ENCODE assay signal across 9 cellular contexts in the genomic region with DNA sequence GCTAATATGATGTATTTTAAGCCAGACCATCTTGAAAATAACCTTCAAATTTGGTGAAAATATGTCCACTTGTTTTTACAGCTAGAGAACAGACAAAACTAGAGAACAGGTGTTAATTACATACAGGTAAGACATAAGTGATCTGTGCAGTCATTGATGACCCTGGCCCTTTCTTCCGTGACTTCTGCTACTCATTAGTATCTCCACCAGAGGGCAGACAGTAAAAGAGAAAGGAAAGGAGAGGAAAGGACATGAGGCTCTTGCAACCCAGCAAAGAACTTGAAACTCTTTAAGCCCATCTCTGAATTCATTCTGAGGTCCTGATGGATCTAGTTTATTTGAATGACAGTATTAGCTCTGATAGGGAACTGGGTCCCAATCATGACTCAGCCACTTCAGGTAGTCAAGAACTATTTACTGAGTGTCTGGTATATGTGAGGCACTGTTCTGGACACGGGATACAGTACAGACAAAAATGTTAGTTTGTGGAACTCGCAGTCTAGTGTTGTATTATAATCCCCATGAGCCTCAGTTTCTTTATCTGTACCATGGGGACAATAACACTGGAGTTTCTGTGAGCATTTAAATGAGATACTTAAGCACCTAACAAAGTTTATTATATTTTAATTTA.
A peak's percentile ranks its signal among the peaks of the same experiment; 100 is the strongest.
DNase-seq lines count a peak whose midpoint lies in the region; ATAC-seq and TF ChIP-seq lines count a peak whose summit lies in the region.
"Had no signal": no experiment of that assay in that cellular context is flagged by ENCODE, and none has a peak within 500 bp of the region (broad histone marks: within the 10 kb centered on the region; RNA-seq: fewer than 3 reads in every experiment).

No MANE protein-coding gene starts in this region.

- no peaks in the 10 kb centered on the region for H3F3A ChIP-seq in SU-DHL-6 (ENCODE audit: insufficient read depth)

- no peak overlapping the region for H2AFZ ChIP-seq in SU-DHL-6 (ENCODE audit: low read depth, low read length, severe bottlenecking)

- H3K4me2 ChIP-seq in SU-DHL-6 (ENCODE audit: low read depth, low read length, poor library complexity, severe bottlenecking): no peak overlapping the region

- H3K27me3 ChIP-seq in SU-DHL-6 (ENCODE audit: low read length) (no peaks in the 10 kb centered on the region), thymus (ENCODE audit: control insufficient read depth, insufficient read depth) (no peaks in the 10 kb centered on the region)
- H3K27me3 ChIP-seq: SJSA1 had no signal

- DNase-seq in AG10803 (ENCODE audit: low read depth) (peak; percentile 23), NCI-H1105 treated with DMSO at 0.1 percent for 48 hours (lab: John Stamatoyannopoulos, UW) (peak; percentile 33), fibroblast of the aortic adventitia (ENCODE audit: low read depth) (peak; percentile 8), epidermal melanocyte (ENCODE audit: insufficient read length, low spot score) (no peak)

- H3K27ac ChIP-seq in SU-DHL-6 (ENCODE audit: low read depth, low read length) (no peak overlapping the region), thymus (ENCODE audit: low read depth) (no peak overlapping the region)
- H3K27ac ChIP-seq: SJSA1 had no signal

- H3K4me3 ChIP-seq in AG10803 (ENCODE audit: low read length): no peak overlapping the region
- no peak overlapping the region for H3K4me3 ChIP-seq in GM12875 (ENCODE audit: low read depth, low read length)
- H3K4me3 ChIP-seq in SU-DHL-6 (ENCODE audit: insufficient read depth, low read length, poor library complexity, severe bottlenecking): no peak overlapping the region
- no peak overlapping the region for H3K4me3 ChIP-seq in fibroblast of the aortic adventitia (ENCODE audit: low read depth, low read length)
- H3K4me3 ChIP-seq in thymus (ENCODE audit: low read length): peak overlapping the region; percentile 38
- H3K4me3 ChIP-seq: SJSA1 had no signal

- ATAC-seq in HG02610 (IDR thresholded peaks at IDR 0.05; ENCODE audit: unreplicated experiment): peak; percentile 82

- H3K79me2 ChIP-seq in SU-DHL-6 (ENCODE audit: insufficient read depth, low read length): no peaks in the 10 kb centered on the region

- WGBS in thymus: 62% methylated on average over 3 of the region's 3 CpGs

- TF ChIP-seq CTCF in AG10803 (conservative IDR thresholded peaks at IDR 0.05; ENCODE audit: low read length) (peak; percentile 66), GM12875 (IDR thresholded peaks at IDR 0.05; ENCODE audit: borderline replicate concordance, insufficient read depth, low read depth, low read length) (peak; percentile 56), SU-DHL-6 (IDR thresholded peaks at IDR 0.05; ENCODE audit: insufficient read depth, low read length, poor library complexity, severe bottlenecking) (peak; percentile 17), fibroblast of the aortic adventitia (IDR thresholded peaks at IDR 0.05; ENCODE audit: insufficient read depth, low read length) (peak; percentile 39)

- H3K9me3 ChIP-seq in SU-DHL-6 (ENCODE audit: insufficient read depth, low read length): no peaks in the 10 kb centered on the region
- H3K9me3 ChIP-seq in thymus (ENCODE audit: control insufficient read depth): no peaks in the 10 kb centered on the region
- H3K9me3 ChIP-seq: SJSA1 had no signal

- H3K36me3 ChIP-seq in SU-DHL-6 (ENCODE audit: low read length) (no peaks in the 10 kb centered on the region), thymus (ENCODE audit: control insufficient read depth, insufficient read depth) (no peaks in the 10 kb centered on the region)
- H3K36me3 ChIP-seq: SJSA1 had no signal

- H3K9me2 ChIP-seq in SU-DHL-6 (replicated peaks; ENCODE audit: insufficient read depth, low read length): no peaks in the 10 kb centered on the region

- H4K20me1 ChIP-seq in SU-DHL-6 (ENCODE audit: low read depth, low read length): no peaks in the 10 kb centered on the region

- no peak overlapping the region for H3K9ac ChIP-seq in SU-DHL-6 (ENCODE audit: low read length)

- peaks cover 20% of the 10 kb centered on the region for H3K4me1 ChIP-seq in thymus (ENCODE audit: control insufficient read depth, insufficient read depth, low read length)
- H3K4me1 ChIP-seq: SJSA1 had no signal
